In the genomic region with DNA sequence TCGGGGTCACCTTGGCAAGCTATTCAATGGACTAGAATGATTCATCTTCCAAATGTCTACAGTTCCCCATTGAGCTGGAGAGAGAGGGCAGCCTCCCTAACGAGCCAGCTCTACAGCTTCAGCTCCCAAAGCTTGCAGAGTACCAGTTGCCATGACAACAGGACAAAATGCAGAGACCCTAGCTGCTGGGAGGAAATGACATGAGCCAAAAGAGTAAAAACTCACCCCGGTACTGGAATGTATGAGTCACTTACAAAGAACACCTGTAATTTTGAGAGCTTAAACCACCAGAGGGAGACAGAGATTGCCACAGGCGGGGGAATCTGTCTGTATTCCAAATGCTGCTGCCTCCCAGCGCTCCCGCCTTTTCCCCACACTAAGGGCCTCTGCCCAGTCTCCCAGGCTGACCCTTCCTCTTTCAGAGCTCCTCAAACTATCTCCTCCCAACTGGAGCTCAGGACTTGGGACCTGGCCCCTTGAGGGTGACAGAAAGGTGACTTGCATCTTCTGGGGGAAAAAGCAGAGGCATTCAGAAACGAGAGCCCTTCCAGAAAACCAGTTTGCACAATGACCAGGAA, we compare ENCODE assay signal across 1 cellular context.
TF ChIP-seq lines count a peak whose summit lies in the region.

No MANE protein-coding gene starts in this region.

TF ChIP-seq in GM12878, 131 proteins besides CTCF, POLR2A, EP300 and RAD21 (continued from another document and continues in another):
- TF ChIP-seq, protein P1, sequence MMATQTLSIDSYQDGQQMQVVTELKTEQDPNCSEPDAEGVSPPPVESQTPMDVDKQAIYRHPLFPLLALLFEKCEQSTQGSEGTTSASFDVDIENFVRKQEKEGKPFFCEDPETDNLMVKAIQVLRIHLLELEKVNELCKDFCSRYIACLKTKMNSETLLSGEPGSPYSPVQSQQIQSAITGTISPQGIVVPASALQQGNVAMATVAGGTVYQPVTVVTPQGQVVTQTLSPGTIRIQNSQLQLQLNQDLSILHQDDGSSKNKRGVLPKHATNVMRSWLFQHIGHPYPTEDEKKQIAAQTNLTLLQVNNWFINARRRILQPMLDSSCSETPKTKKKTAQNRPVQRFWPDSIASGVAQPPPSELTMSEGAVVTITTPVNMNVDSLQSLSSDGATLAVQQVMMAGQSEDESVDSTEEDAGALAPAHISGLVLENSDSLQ (IDR thresholded peaks at IDR 0.05), result no peak
- TF ChIP-seq, protein P2, sequence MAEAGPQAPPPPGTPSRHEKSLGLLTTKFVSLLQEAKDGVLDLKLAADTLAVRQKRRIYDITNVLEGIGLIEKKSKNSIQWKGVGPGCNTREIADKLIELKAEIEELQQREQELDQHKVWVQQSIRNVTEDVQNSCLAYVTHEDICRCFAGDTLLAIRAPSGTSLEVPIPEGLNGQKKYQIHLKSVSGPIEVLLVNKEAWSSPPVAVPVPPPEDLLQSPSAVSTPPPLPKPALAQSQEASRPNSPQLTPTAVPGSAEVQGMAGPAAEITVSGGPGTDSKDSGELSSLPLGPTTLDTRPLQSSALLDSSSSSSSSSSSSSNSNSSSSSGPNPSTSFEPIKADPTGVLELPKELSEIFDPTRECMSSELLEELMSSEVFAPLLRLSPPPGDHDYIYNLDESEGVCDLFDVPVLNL (IDR thresholded peaks at IDR 0.05; ENCODE audit: low read depth, low read length), result no peak
- TF ChIP-seq JUND (IDR thresholded peaks at IDR 0.05; ENCODE audit: low read depth, low read length) (no peak), ASH2L (IDR thresholded peaks at IDR 0.05; ENCODE audit: borderline replicate concordance, low read depth) (no peak), TCF3 (IDR thresholded peaks at IDR 0.05; ENCODE audit: borderline replicate concordance, insufficient read depth, low read depth, low read length) (peak; percentile 63; the same call in 1 of the 2 replicates), CHD4 (IDR thresholded peaks at IDR 0.05) (no peak), WRNIP1 (IDR thresholded peaks at IDR 0.05; ENCODE audit: borderline replicate concordance, low read depth, low read length) (no peak), FOXM1 (IDR thresholded peaks at IDR 0.05; ENCODE audit: low read depth, low read length) (no peak; the same call in 1 of the 2 replicates), BCL11A (IDR thresholded peaks at IDR 0.05; ENCODE audit: low read depth, low read length) (peak; percentile 30; the same call in 1 of the 2 replicates), BRCA1 (IDR thresholded peaks at IDR 0.05; ENCODE audit: low read depth, low read length) (no peak), NR2C1 (IDR thresholded peaks at IDR 0.05) (no peak), BMI1 (IDR thresholded peaks at IDR 0.05; ENCODE audit: borderline replicate concordance) (peak; percentile 91), EZH2 (IDR thresholded peaks at IDR 0.05; ENCODE audit: borderline replicate concordance, control insufficient read depth, low read depth, low read length) (no peak), ETV6 (conservative IDR thresholded peaks at IDR 0.05 in 1 of 2, IDR thresholded peaks at IDR 0.05 in 1 of 2; ENCODE audit: borderline replicate concordance in 1 of 2, low read depth in 1 of 2) (no peak), ZZZ3 (IDR thresholded peaks at IDR 0.05; ENCODE audit: control insufficient read depth, insufficient read length, low read depth) (no peak), RUNX3 (IDR thresholded peaks at IDR 0.05; ENCODE audit: low read length) (peak; percentile 49), SMAD5 (IDR thresholded peaks at IDR 0.05; ENCODE audit: low read depth) (no peak), SREBF1 (IDR thresholded peaks at IDR 0.05; ENCODE audit: low read length) (no peak), NR2C2 (IDR thresholded peaks at IDR 0.05; ENCODE audit: borderline replicate concordance, control insufficient read depth, insufficient read length, low read depth) (no peak), CREB1 (IDR thresholded peaks at IDR 0.05; ENCODE audit: low read depth) (peak; percentile 31; the same call in 1 of the 2 replicates), GATAD2B (conservative IDR thresholded peaks at IDR 0.05; ENCODE audit: low read depth) (no peak), CBFB (IDR thresholded peaks at IDR 0.05; ENCODE audit: low read depth) (no peak), NR2F1 (conservative IDR thresholded peaks at IDR 0.05) (no peak), SPI1 (IDR thresholded peaks at IDR 0.05; ENCODE audit: borderline replicate concordance, insufficient read depth, low read depth, low read length) (no peak), ZNF207 (IDR thresholded peaks at IDR 0.05; ENCODE audit: borderline replicate concordance) (no peak), YY1 (IDR thresholded peaks at IDR 0.05; ENCODE audit: low read depth, low read length) (no peak), ZBED1 (IDR thresholded peaks at IDR 0.05; ENCODE audit: borderline replicate concordance) (no peak), SUZ12 (IDR thresholded peaks at IDR 0.05; ENCODE audit: unreplicated experiment) (no peak), IKZF2 (IDR thresholded peaks at IDR 0.05) (peak; percentile 17 to 21; a peak in 1 of 4 replicates), STAT1 (conservative IDR thresholded peaks at IDR 0.05) (no peak), TBL1XR1 (IDR thresholded peaks at IDR 0.05; ENCODE audit: low read depth, low read length) (no peak), EED (IDR thresholded peaks at IDR 0.05; ENCODE audit: low read depth) (0 out of 2 replicates have a peak, but pooled peaks have one; percentile 43), RB1 (IDR thresholded peaks at IDR 0.05; ENCODE audit: borderline replicate concordance) (no peak), ATF7 (IDR thresholded peaks at IDR 0.05; ENCODE audit: low read depth) (peak; percentile 56; the same call in 1 of the 2 replicates)
- TF ChIP-seq, protein P3, sequence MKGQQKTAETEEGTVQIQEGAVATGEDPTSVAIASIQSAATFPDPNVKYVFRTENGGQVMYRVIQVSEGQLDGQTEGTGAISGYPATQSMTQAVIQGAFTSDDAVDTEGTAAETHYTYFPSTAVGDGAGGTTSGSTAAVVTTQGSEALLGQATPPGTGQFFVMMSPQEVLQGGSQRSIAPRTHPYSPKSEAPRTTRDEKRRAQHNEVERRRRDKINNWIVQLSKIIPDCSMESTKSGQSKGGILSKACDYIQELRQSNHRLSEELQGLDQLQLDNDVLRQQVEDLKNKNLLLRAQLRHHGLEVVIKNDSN (IDR thresholded peaks at IDR 0.05; ENCODE audit: borderline replicate concordance, extremely low read length, insufficient read depth, low read depth, low read length), result no peak
- TF ChIP-seq, protein P4, sequence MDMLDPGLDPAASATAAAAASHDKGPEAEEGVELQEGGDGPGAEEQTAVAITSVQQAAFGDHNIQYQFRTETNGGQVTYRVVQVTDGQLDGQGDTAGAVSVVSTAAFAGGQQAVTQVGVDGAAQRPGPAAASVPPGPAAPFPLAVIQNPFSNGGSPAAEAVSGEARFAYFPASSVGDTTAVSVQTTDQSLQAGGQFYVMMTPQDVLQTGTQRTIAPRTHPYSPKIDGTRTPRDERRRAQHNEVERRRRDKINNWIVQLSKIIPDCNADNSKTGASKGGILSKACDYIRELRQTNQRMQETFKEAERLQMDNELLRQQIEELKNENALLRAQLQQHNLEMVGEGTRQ (IDR thresholded peaks at IDR 0.05; ENCODE audit: borderline replicate concordance, low read depth, low read length), result no peak
- TF ChIP-seq, protein P5, sequence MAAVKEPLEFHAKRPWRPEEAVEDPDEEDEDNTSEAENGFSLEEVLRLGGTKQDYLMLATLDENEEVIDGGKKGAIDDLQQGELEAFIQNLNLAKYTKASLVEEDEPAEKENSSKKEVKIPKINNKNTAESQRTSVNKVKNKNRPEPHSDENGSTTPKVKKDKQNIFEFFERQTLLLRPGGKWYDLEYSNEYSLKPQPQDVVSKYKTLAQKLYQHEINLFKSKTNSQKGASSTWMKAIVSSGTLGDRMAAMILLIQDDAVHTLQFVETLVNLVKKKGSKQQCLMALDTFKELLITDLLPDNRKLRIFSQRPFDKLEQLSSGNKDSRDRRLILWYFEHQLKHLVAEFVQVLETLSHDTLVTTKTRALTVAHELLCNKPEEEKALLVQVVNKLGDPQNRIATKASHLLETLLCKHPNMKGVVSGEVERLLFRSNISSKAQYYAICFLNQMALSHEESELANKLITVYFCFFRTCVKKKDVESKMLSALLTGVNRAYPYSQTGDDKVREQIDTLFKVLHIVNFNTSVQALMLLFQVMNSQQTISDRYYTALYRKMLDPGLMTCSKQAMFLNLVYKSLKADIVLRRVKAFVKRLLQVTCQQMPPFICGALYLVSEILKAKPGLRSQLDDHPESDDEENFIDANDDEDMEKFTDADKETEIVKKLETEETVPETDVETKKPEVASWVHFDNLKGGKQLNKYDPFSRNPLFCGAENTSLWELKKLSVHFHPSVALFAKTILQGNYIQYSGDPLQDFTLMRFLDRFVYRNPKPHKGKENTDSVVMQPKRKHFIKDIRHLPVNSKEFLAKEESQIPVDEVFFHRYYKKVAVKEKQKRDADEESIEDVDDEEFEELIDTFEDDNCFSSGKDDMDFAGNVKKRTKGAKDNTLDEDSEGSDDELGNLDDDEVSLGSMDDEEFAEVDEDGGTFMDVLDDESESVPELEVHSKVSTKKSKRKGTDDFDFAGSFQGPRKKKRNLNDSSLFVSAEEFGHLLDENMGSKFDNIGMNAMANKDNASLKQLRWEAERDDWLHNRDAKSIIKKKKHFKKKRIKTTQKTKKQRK (IDR thresholded peaks at IDR 0.05; ENCODE audit: low read depth, low read length), result no peak
- TF ChIP-seq, protein P6, sequence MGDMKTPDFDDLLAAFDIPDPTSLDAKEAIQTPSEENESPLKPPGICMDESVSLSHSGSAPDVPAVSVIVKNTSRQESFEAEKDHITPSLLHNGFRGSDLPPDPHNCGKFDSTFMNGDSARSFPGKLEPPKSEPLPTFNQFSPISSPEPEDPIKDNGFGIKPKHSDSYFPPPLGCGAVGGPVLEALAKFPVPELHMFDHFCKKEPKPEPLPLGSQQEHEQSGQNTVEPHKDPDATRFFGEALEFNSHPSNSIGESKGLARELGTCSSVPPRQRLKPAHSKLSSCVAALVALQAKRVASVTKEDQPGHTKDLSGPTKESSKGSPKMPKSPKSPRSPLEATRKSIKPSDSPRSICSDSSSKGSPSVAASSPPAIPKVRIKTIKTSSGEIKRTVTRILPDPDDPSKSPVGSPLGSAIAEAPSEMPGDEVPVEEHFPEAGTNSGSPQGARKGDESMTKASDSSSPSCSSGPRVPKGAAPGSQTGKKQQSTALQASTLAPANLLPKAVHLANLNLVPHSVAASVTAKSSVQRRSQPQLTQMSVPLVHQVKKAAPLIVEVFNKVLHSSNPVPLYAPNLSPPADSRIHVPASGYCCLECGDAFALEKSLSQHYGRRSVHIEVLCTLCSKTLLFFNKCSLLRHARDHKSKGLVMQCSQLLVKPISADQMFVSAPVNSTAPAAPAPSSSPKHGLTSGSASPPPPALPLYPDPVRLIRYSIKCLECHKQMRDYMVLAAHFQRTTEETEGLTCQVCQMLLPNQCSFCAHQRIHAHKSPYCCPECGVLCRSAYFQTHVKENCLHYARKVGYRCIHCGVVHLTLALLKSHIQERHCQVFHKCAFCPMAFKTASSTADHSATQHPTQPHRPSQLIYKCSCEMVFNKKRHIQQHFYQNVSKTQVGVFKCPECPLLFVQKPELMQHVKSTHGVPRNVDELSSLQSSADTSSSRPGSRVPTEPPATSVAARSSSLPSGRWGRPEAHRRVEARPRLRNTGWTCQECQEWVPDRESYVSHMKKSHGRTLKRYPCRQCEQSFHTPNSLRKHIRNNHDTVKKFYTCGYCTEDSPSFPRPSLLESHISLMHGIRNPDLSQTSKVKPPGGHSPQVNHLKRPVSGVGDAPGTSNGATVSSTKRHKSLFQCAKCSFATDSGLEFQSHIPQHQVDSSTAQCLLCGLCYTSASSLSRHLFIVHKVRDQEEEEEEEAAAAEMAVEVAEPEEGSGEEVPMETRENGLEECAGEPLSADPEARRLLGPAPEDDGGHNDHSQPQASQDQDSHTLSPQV (IDR thresholded peaks at IDR 0.05), result no peak
- TF ChIP-seq, protein P7, sequence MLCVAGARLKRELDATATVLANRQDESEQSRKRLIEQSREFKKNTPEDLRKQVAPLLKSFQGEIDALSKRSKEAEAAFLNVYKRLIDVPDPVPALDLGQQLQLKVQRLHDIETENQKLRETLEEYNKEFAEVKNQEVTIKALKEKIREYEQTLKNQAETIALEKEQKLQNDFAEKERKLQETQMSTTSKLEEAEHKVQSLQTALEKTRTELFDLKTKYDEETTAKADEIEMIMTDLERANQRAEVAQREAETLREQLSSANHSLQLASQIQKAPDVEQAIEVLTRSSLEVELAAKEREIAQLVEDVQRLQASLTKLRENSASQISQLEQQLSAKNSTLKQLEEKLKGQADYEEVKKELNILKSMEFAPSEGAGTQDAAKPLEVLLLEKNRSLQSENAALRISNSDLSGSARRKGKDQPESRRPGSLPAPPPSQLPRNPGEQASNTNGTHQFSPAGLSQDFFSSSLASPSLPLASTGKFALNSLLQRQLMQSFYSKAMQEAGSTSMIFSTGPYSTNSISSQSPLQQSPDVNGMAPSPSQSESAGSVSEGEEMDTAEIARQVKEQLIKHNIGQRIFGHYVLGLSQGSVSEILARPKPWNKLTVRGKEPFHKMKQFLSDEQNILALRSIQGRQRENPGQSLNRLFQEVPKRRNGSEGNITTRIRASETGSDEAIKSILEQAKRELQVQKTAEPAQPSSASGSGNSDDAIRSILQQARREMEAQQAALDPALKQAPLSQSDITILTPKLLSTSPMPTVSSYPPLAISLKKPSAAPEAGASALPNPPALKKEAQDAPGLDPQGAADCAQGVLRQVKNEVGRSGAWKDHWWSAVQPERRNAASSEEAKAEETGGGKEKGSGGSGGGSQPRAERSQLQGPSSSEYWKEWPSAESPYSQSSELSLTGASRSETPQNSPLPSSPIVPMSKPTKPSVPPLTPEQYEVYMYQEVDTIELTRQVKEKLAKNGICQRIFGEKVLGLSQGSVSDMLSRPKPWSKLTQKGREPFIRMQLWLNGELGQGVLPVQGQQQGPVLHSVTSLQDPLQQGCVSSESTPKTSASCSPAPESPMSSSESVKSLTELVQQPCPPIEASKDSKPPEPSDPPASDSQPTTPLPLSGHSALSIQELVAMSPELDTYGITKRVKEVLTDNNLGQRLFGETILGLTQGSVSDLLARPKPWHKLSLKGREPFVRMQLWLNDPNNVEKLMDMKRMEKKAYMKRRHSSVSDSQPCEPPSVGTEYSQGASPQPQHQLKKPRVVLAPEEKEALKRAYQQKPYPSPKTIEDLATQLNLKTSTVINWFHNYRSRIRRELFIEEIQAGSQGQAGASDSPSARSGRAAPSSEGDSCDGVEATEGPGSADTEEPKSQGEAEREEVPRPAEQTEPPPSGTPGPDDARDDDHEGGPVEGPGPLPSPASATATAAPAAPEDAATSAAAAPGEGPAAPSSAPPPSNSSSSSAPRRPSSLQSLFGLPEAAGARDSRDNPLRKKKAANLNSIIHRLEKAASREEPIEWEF (IDR thresholded peaks at IDR 0.05; ENCODE audit: insufficient replicate concordance, low read depth, low read length), result no peak
- TF ChIP-seq, protein P8, sequence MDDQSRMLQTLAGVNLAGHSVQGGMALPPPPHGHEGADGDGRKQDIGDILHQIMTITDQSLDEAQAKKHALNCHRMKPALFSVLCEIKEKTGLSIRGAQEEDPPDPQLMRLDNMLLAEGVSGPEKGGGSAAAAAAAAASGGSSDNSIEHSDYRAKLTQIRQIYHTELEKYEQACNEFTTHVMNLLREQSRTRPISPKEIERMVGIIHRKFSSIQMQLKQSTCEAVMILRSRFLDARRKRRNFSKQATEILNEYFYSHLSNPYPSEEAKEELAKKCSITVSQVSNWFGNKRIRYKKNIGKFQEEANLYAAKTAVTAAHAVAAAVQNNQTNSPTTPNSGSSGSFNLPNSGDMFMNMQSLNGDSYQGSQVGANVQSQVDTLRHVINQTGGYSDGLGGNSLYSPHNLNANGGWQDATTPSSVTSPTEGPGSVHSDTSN (IDR thresholded peaks at IDR 0.05; ENCODE audit: insufficient replicate concordance, low read depth, low read length), result no peak
